ENCODE assay signal across 21 cellular contexts in the genomic region with DNA sequence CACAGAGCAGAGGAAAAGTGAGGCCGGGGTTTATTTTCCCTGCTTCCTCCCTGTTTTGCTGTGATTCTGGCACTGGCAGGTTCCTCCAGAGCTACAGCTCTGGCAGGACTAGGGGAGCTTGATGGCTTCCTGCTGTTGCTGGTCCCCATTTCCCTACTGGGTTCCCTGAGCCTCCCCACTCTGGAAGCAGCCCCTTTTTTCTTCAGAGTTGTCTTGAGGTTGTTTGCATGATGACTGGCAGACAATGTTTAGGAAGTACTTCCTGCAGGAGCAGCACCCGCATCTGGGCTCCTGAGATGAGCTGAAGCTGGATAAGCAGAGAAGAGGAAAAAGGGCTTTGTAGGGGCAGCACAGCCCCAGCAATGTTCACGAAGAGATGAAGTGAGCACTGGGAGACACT.
DNase-seq lines count a peak whose midpoint lies in the region; ATAC-seq, FAIRE-seq and TF ChIP-seq lines count a peak whose summit lies in the region.
"Had no signal": no experiment of that assay in that cellular context is flagged by ENCODE, and none has a peak within 500 bp of the region (broad histone marks: within the 10 kb centered on the region; RNA-seq: fewer than 3 reads in every experiment).

No MANE protein-coding gene starts in this region.

- no peaks in the 10 kb centered on the region for H3K9me3 ChIP-seq in GM23248 (ENCODE audit: low read depth)
- no peaks in the 10 kb centered on the region for H3K9me3 ChIP-seq in fibroblast of lung (ENCODE audit: control insufficient read depth, insufficient read depth, low read depth, low read length)
- no peaks in the 10 kb centered on the region for H3K9me3 ChIP-seq in BE2C
- no peaks in the 10 kb centered on the region for H3K9me3 ChIP-seq in small intestine (ENCODE audit: control insufficient read depth, low read depth)
- H3K9me3 ChIP-seq: BLaER1 had no signal

- in situ Hi-C loops in GM23248 (cut with MboI) = no loop called here

- H2AFZ ChIP-seq in GM23248 (peak overlapping the region; percentile 49; the same call in 1 of the 2 replicates), fibroblast of lung (ENCODE audit: low read length) (peak overlapping the region; percentile 6)

- CTCF ChIA-PET in RWPE1 (lab: Yijun Ruan, JAX) = interaction anchor here (0.7 kb wide), 1 partner anchor 65 kb away, joined by 3 read pairs; no protein-coding TSS in a partner anchor

- H3K4me2 ChIP-seq in GM23248 (ENCODE audit: unreplicated experiment) (no peak overlapping the region), fibroblast of lung (ENCODE audit: extremely low read depth, insufficient read depth, low read length) (no peak overlapping the region)
- H3K4me2 ChIP-seq: BLaER1 had no signal

- H3K36me3 Mint-ChIP-seq in osteocyte (ENCODE audit: unreplicated experiment) = peaks cover 5% of the 10 kb centered on the region

- H3F3A ChIP-seq in GM23248 (ENCODE audit: insufficient read depth) = peaks cover 24% of the 10 kb centered on the region

- FAIRE-seq in small intestine (lab: Jason Lieb, UNC) = no peak
- FAIRE-seq: GM12878 had no signal

- H3K36me3 ChIP-seq in GM23248 (ENCODE audit: low read depth) (no peaks in the 10 kb centered on the region), fibroblast of lung (ENCODE audit: control insufficient read depth, insufficient read depth, low read length) (no peaks in the 10 kb centered on the region), BE2C (no peaks in the 10 kb centered on the region), small intestine (ENCODE audit: control insufficient read depth in 2 of 2, insufficient read depth in 2 of 2, low read length in 2 of 2) (no peaks in the 10 kb centered on the region)
- H3K36me3 ChIP-seq: BLaER1 had no signal

- H3K4me1 ChIP-seq in GM23248 (ENCODE audit: insufficient read depth) (peaks cover 55% of the 10 kb centered on the region), fibroblast of lung (ENCODE audit: control insufficient read depth, extremely low read depth, insufficient read depth, low read length) (peaks cover 28% of the 10 kb centered on the region), BE2C (no peaks in the 10 kb centered on the region), small intestine (ENCODE audit: control insufficient read depth in 2 of 2, insufficient read depth in 1 of 2, low read depth in 1 of 2, low read length in 1 of 2) (no peaks in the 10 kb centered on the region)
- H3K4me1 ChIP-seq: BLaER1 had no signal

- DNase-seq in GM23248 = no peak
- no peak for DNase-seq in RWPE1 (ENCODE audit: low spot score)
- no peak for DNase-seq in fibroblast of lung (ENCODE audit: low read depth in 2 of 2)
- DNase-seq in osteocyte (ENCODE audit: extremely low spot score, unreplicated experiment) = no peak
- no peak for DNase-seq in AG08396 (ENCODE audit: low spot score)
- no peak for DNase-seq in BE2C
- DNase-seq in small intestine = no peak
- DNase-seq: CD4-positive, alpha-beta T cell; COR-L47; DND-41; GOT3; NCI-H1417; NCI-H187; NCI-H526; PC-3; SHP77 had no signal

- WGBS in GM23248 (ENCODE audit: low coverage in 1 of 2, low lambda C conversion rate in 2 of 2, missing lambda C conversion rate in 2 of 2), 2 experiments = 43 to 50% methylated on average over 3 of the region's 3 CpGs
- WGBS in small intestine, 3 donors = 65 to 82% (median 77%) methylated on average over 3 of the region's 3 CpGs

- TF ChIP-seq CTCF in RWPE1 (conservative IDR thresholded peaks at IDR 0.05; ENCODE audit: low read depth) = no peak
- TF ChIP-seq CTCF in fibroblast of lung (conservative IDR thresholded peaks at IDR 0.05 in 1 of 2, IDR thresholded peaks at IDR 0.05 in 1 of 2; ENCODE audit: low read depth in 1 of 2, low read length in 2 of 2) = no peak
- TF ChIP-seq CTCF in osteocyte (IDR thresholded peaks at IDR 0.05) = no peak
- TF ChIP-seq CTCF in BE2C (IDR thresholded peaks at IDR 0.05; ENCODE audit: low read depth, low read length) = no peak

- no peaks in the 10 kb centered on the region for H3K27me3 Mint-ChIP-seq in osteocyte (ENCODE audit: unreplicated experiment)

- H3K27ac ChIP-seq in GM23248 = no peak overlapping the region; the same call in 1 of the 2 replicates
- H3K27ac ChIP-seq in RWPE1 = peak overlapping the region; percentile 22; the same call in 1 of the 2 replicates
- no peak overlapping the region for H3K27ac ChIP-seq in fibroblast of lung (ENCODE audit: insufficient read depth, low read length)
- no peak overlapping the region for H3K27ac ChIP-seq in small intestine (ENCODE audit: low read depth in 1 of 2, low read length in 1 of 2)
- H3K27ac ChIP-seq: BLaER1, SK-N-MC had no signal

- H3K27ac Mint-ChIP-seq in osteocyte (ENCODE audit: unreplicated experiment) = peak overlapping the region; percentile 12
- H3K27ac Mint-ChIP-seq: CD4-positive, alpha-beta T cell had no signal

- H4K20me1 ChIP-seq in GM23248 (ENCODE audit: insufficient read depth) (no peaks in the 10 kb centered on the region), fibroblast of lung (ENCODE audit: control insufficient read depth, extremely low read depth, insufficient read depth, low read length) (no peaks in the 10 kb centered on the region)
- H4K20me1 ChIP-seq: BLaER1 had no signal

- no peaks in the 10 kb centered on the region for H3K9me2 ChIP-seq in GM23248 (ENCODE audit: insufficient read depth)

- H3K4me1 Mint-ChIP-seq in osteocyte (ENCODE audit: unreplicated experiment) = peaks cover 68% of the 10 kb centered on the region

- H3K9ac ChIP-seq in GM23248 (no peak overlapping the region), fibroblast of lung (ENCODE audit: insufficient read depth, low read length) (no peak overlapping the region)
- H3K9ac ChIP-seq: BLaER1 had no signal

- H3K4me3 ChIP-seq in GM23248 (no peak overlapping the region), fibroblast of lung (replicated peaks in 1 of 4; ENCODE audit: control extremely low read depth in 1 of 4, insufficient read depth in 1 of 4, low read depth in 3 of 4, low read length in 4 of 4) (no peak overlapping the region), BE2C (ENCODE audit: low read depth, low read length) (no peak overlapping the region), small intestine (ENCODE audit: low read depth in 1 of 2, low read length in 2 of 2) (no peak overlapping the region)
- H3K4me3 ChIP-seq: BLaER1, GM12878, MG63, SK-N-MC had no signal

- H3K27me3 ChIP-seq in GM23248 (replicated peaks; ENCODE audit: insufficient read depth) (no peaks in the 10 kb centered on the region), fibroblast of lung (ENCODE audit: control insufficient read depth, insufficient read depth, low read length) (no peaks in the 10 kb centered on the region), BE2C (no peaks in the 10 kb centered on the region), small intestine (ENCODE audit: control insufficient read depth in 2 of 2, insufficient read depth in 2 of 2, low read length in 2 of 2) (no peaks in the 10 kb centered on the region)
- H3K27me3 ChIP-seq: BLaER1, MG63 had no signal

- POLR2A ChIA-PET in RWPE1 (lab: Yijun Ruan, JAX; ENCODE audit: low non-redundant PET) = no interaction called here

- no peak for ATAC-seq in GM21825 (IDR thresholded peaks at IDR 0.05; ENCODE audit: unreplicated experiment)
- ATAC-seq: GM12878, PC-3 had no signal

- no peaks in the 10 kb centered on the region for H3K79me2 ChIP-seq in GM23248 (ENCODE audit: insufficient read depth)
- H3K79me2 ChIP-seq in fibroblast of lung (ENCODE audit: control insufficient read depth, insufficient read depth, low read length) = no peaks in the 10 kb centered on the region

- H3K4me3 Mint-ChIP-seq in osteocyte (ENCODE audit: unreplicated experiment) = no peak overlapping the region
- H3K4me3 Mint-ChIP-seq: CD4-positive, alpha-beta T cell had no signal

- H3K9me3 Mint-ChIP-seq in osteocyte (ENCODE audit: unreplicated experiment) = no peaks in the 10 kb centered on the region
- H3K9me3 Mint-ChIP-seq: CD4-positive, alpha-beta T cell had no signal
